Comparison of ENCODE assay signal across 29 cellular contexts in the genomic region with DNA sequence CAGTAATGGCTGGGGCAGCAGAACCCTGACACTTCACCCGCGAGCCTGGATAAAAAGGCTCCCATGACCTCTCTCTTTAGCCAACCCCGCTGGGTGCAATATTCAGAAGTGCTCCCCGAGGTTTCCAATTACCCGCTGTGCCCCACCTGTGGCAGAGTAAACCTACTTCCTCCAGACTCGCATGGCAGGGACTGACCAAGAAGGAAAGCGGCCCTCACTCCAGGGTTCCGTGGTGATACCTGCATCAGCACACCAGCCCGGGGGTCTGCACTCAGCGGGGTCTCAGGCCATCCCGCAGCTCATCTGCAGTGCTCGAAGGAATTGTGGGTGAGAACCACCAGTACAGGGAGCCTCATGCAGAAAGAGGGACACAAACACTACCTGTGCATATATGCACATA.
"Had no signal": no experiment of that assay in that cellular context is flagged by ENCODE, and none has a peak within 500 bp of the region (broad histone marks: within the 10 kb centered on the region; RNA-seq: fewer than 3 reads in every experiment).

No MANE protein-coding gene starts in this region.

- H3K9me3 ChIP-seq: MG63, SJCRH30 had no signal

- H3K4me3 ChIP-seq: MG63, PC-9, SJCRH30, SK-N-MC had no signal

- H3K4me1 ChIP-seq: SJCRH30 had no signal

- H3K27ac ChIP-seq: PC-9, RWPE1, SJCRH30, SK-N-MC had no signal

- H3K36me3 ChIP-seq: MG63, SJCRH30 had no signal

- H3K36me3 Mint-ChIP-seq: T-cell had no signal

- DNase-seq: Kasumi-1, MG63, NCI-H1048, NCI-H1105 treated with DMSO at 0.1 percent for 48 hours, NCI-H1417, NCI-H146, NCI-H1694, NCI-H187, NCI-H1930, NCI-H2029 treated with DMSO at 0.1 percent for 48 hours, NCI-H2081 treated with DMSO at 0.1 percent for 48 hours, NCI-H2107, NCI-H2171, NCI-H226, NCI-H446 treated with DMSO at 0.1 percent for 48 hours, NCI-H510A, NCI-H524, NCI-H774, PC-9, SHP77, SIG-M5, SJCRH30, T-cell had no signal

- H3K27me3 ChIP-seq: SJCRH30 had no signal

- H2AFZ ChIP-seq: PC-9 had no signal

- FAIRE-seq: RCC 7860 had no signal

- ATAC-seq: Panc1, Right ventricle myocardium inferior, SK-N-SH treated with all-trans-retinoic acid at 6 μM for 48 hours, T-cell had no signal

- H3K4me3 Mint-ChIP-seq: T-cell had no signal

- H3K4me2 ChIP-seq: PC-9 had no signal

- H3K4me1 Mint-ChIP-seq: T-cell had no signal

- H3K27ac Mint-ChIP-seq: T-cell had no signal
